In the genomic region with DNA sequence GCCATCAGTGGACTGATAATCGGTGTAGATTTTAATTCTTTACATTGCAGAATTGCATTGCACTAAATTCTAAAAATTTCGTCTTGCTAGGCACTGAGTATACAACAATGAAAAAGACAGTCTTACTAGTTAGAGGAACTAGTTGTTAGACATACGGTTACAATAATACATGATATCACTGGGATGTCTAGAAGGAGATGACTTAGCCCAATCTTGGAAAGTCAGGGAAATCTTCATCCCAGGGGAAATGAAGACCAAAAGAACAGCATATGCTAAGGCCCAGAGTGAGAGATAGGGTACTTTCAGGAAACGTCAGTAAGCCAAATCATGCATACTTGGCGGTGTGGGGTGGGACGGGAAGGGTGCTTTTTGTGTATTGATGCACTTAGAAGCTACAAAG, we compare ENCODE assay signal across 1 cellular context.
TF ChIP-seq lines count a peak whose summit lies in the region.

No MANE protein-coding gene starts in this region.

TF ChIP-seq in HepG2, 621 proteins besides CTCF, POLR2A, EP300 and RAD21:
- TF ChIP-seq ZNF160 (CRISPR knock-in tag; IDR thresholded peaks at IDR 0.05): no peak
TF ChIP-seq in HepG2: peak in this region for 0.
